14 cellular contexts compared by ENCODE assay signal in genomic region chr1:95002167-95002566, GRCh38.
A peak's percentile ranks its signal among the peaks of the same experiment; 100 is the strongest.
DNase-seq lines count a peak whose midpoint lies in the region; ATAC-seq and TF ChIP-seq lines count a peak whose summit lies in the region.
"Had no signal": no experiment of that assay in that cellular context is flagged by ENCODE, and none has a peak within 500 bp of the region (broad histone marks: within the 10 kb centered on the region; RNA-seq: fewer than 3 reads in every experiment).

No MANE protein-coding gene starts in this region.

- H3K23ac ChIP-seq in neuronal stem cell (ENCODE audit: low read depth, low read length, poor library complexity), result no peak overlapping the region

- TF ChIP-seq POLR2A in esophagus muscularis mucosa (IDR thresholded peaks at IDR 0.05; ENCODE audit: low read depth), result no peak
- no peak for TF ChIP-seq POLR2A in tibial nerve (IDR thresholded peaks at IDR 0.05)
- TF ChIP-seq POLR2A in right lobe of liver (IDR thresholded peaks at IDR 0.05), result no peak

- no peak overlapping the region for H2BK12ac ChIP-seq in neuronal stem cell (ENCODE audit: low read length)

- H2AK5ac ChIP-seq in neuronal stem cell (ENCODE audit: low read depth, low read length), result no peak overlapping the region

- no peak overlapping the region for H2BK120ac ChIP-seq in neuronal stem cell (ENCODE audit: low read depth, low read length)

- H3K9ac ChIP-seq in neuronal stem cell (ENCODE audit: low read depth, low read length, poor library complexity), result no peak overlapping the region

- TF ChIP-seq CTCF in esophagus muscularis mucosa (IDR thresholded peaks at IDR 0.05), result no peak
- no peak for TF ChIP-seq CTCF in tibial nerve (IDR thresholded peaks at IDR 0.05)
- TF ChIP-seq CTCF in right lobe of liver (IDR thresholded peaks at IDR 0.05), result no peak

- H3K4me2 ChIP-seq in neuronal stem cell (ENCODE audit: insufficient read depth, low read length, poor library complexity, severe bottlenecking), result no peak overlapping the region

- intact Hi-C loops in esophagus muscularis mucosa (cut with DNase I) (no loop called here), right lobe of liver (cut with DNase I) (no loop called here)

- H2BK15ac ChIP-seq in neuronal stem cell (ENCODE audit: low read length), result no peak overlapping the region

- H3K36me3 ChIP-seq in esophagus muscularis mucosa (no peaks in the 10 kb centered on the region), neuronal stem cell (replicated peaks in 1 of 2; ENCODE audit: control insufficient read depth in 2 of 2, insufficient read depth in 2 of 2, low read length in 2 of 2) (no peaks in the 10 kb centered on the region), tibial nerve (no peaks in the 10 kb centered on the region), right lobe of liver (no peaks in the 10 kb centered on the region)
- H3K36me3 ChIP-seq: cardiac muscle cell had no signal

- H2AFZ ChIP-seq in neuronal stem cell (ENCODE audit: low read length), result peak overlapping the region; percentile 84

- H4K8ac ChIP-seq in neuronal stem cell (ENCODE audit: low read depth, low read length), result no peak overlapping the region

- peaks cover 7 to 22% (median 18%) of the 10 kb centered on the region in 4 donors for H3K4me1 ChIP-seq in esophagus muscularis mucosa
- peaks cover 14 to 40% of the 10 kb centered on the region in 2 donors for H3K4me1 ChIP-seq in neuronal stem cell (ENCODE audit: control insufficient read depth in 2 of 2, insufficient read depth in 1 of 2, low read depth in 1 of 2, low read length in 2 of 2)
- H3K4me1 ChIP-seq in tibial nerve, result peaks cover 0 to 37% (median 23%) of the 10 kb centered on the region in 4 donors
- no peaks in the 10 kb centered on the region for H3K4me1 ChIP-seq in right lobe of liver

- 43% methylated on average over 7 of the region's 7 CpGs for WGBS in esophagus muscularis mucosa
- no CpG with 5 or more reads among the region's 7 CpGs for WGBS in neuronal stem cell (ENCODE audit: extremely low coverage in 2 of 2, insufficient read length in 2 of 2, insufficient replicate concordance in 1 of 2), 2 donors
- 45 to 56% methylated on average over 7 of the region's 7 CpGs for WGBS in tibial nerve, 2 donors
- WGBS in right lobe of liver (ENCODE audit: insufficient coverage, low coverage, low lambda C conversion rate, missing lambda C conversion rate), result 60% methylated on average over 7 of the region's 7 CpGs

- H3K18ac ChIP-seq in neuronal stem cell (ENCODE audit: low read length), result no peak overlapping the region

- no peak for TF ChIP-seq EP300 in esophagus muscularis mucosa (IDR thresholded peaks at IDR 0.05)
- no peak for TF ChIP-seq EP300 in tibial nerve (IDR thresholded peaks at IDR 0.05)

- no peak overlapping the region for H2BK5ac ChIP-seq in neuronal stem cell (ENCODE audit: low read length)

- no peak overlapping the region for H3K4ac ChIP-seq in neuronal stem cell (ENCODE audit: low read length)

- H3K79me1 ChIP-seq in neuronal stem cell (ENCODE audit: low read depth, low read length), result no peaks in the 10 kb centered on the region

- ATAC-seq in SK-N-SH treated with all-trans-retinoic acid at 6 μM for 48 hours, result peak; percentile 61
- no peak for ATAC-seq in right lobe of liver
- no peak for ATAC-seq in GM21529 (IDR thresholded peaks at IDR 0.05; ENCODE audit: unreplicated experiment)
- ATAC-seq: stimulated activated naive CD8-positive, alpha-beta T cell treated with anti-CD3 and anti-CD28 coated beads, Interleukin-15, amount 100 ng/mL, for 72 hours had no signal

- DNase-seq in esophagus muscularis mucosa (ENCODE audit: extremely low spot score) (peak; percentile 42), neuronal stem cell (ENCODE audit: low spot score) (no peak), tibial nerve (ENCODE audit: low spot score in 2 of 2) (no peak), right lobe of liver (no peak), NCI-H1092 treated with DMSO at 0.1 percent for 48 hours (lab: John Stamatoyannopoulos, UW) (no peak)
- no peak for DNase-seq in activated CD8-positive, alpha-beta memory T cell treated with anti-CD3 and anti-CD28 coated beads for 24 hours
- DNase-seq: activated naive CD4-positive, alpha-beta T cell treated with anti-CD3 and anti-CD28 coated beads for 36 hours; KBM-7; NCI-H1105; stimulated activated CD4-positive, alpha-beta T cell treated with anti-CD3 and anti-CD28 coated beads, Interleukin-15, amount 100 ng/mL, for 24 hours; stimulated activated naive CD8-positive, alpha-beta T cell treated with anti-CD3 and anti-CD28 coated beads, Interleukin-15, amount 100 ng/mL, for 72 hours had no signal

- peak overlapping the region; percentile 41 to 70 (median 53) for H3K27ac ChIP-seq in esophagus muscularis mucosa (replicated peaks in 1 of 4)
- H3K27ac ChIP-seq in neuronal stem cell (replicated peaks; ENCODE audit: low read length), result no peak overlapping the region
- H3K27ac ChIP-seq in tibial nerve, result peak overlapping the region; percentile 70 to 95 (median 80)
- no peak overlapping the region for H3K27ac ChIP-seq in right lobe of liver

- H3K27me3 ChIP-seq in esophagus muscularis mucosa, result no peaks in the 10 kb centered on the region
- H3K27me3 ChIP-seq in neuronal stem cell (ENCODE audit: control insufficient read depth in 3 of 3, insufficient read depth in 3 of 3, low read depth in 1 of 3, low read length in 3 of 3), result no peaks in the 10 kb centered on the region
- no peaks in the 10 kb centered on the region for H3K27me3 ChIP-seq in tibial nerve
- H3K27me3 ChIP-seq in right lobe of liver, result no peaks in the 10 kb centered on the region
- H3K27me3 ChIP-seq: cardiac muscle cell had no signal

- H3K14ac ChIP-seq in neuronal stem cell (ENCODE audit: low read length), result no peak overlapping the region

- H3K4me3 ChIP-seq in esophagus muscularis mucosa, result no peak overlapping the region
- H3K4me3 ChIP-seq in neuronal stem cell (ENCODE audit: low read length in 2 of 2), result no peak overlapping the region
- H3K4me3 ChIP-seq in tibial nerve, result peak overlapping the region in 1 of 4 donors; percentile 1
- no peak overlapping the region for H3K4me3 ChIP-seq in right lobe of liver
- H3K4me3 ChIP-seq: cardiac muscle cell had no signal

- no peak overlapping the region for H4K91ac ChIP-seq in neuronal stem cell (ENCODE audit: low read depth, low read length, poor library complexity)

- H3K9me3 ChIP-seq in esophagus muscularis mucosa (no peaks in the 10 kb centered on the region), neuronal stem cell (replicated peaks in 1 of 2; ENCODE audit: control insufficient read depth in 2 of 2, insufficient read depth in 1 of 2, low read depth in 1 of 2, low read length in 2 of 2) (no peaks in the 10 kb centered on the region), tibial nerve (no peaks in the 10 kb centered on the region), right lobe of liver (no peaks in the 10 kb centered on the region)

TF ChIP-seq in SK-N-SH treated with all-trans-retinoic acid at 6 μM for 48 hours, 23 proteins besides CTCF, POLR2A, EP300 and RAD21 (continues in another document):
- TF ChIP-seq ZNF565 (CRISPR knock-in tag; conservative IDR thresholded peaks at IDR 0.05; ENCODE audit: low read depth), result no peak
- TF ChIP-seq ISL1 (CRISPR knock-in tag; IDR thresholded peaks at IDR 0.05), result no peak
- TF ChIP-seq CREB5 (CRISPR knock-in tag; IDR thresholded peaks at IDR 0.05; ENCODE audit: low read depth), result no peak
- TF ChIP-seq PATZ1 (CRISPR knock-in tag; IDR thresholded peaks at IDR 0.05; ENCODE audit: borderline replicate concordance), result no peak
- TF ChIP-seq, protein P1, sequence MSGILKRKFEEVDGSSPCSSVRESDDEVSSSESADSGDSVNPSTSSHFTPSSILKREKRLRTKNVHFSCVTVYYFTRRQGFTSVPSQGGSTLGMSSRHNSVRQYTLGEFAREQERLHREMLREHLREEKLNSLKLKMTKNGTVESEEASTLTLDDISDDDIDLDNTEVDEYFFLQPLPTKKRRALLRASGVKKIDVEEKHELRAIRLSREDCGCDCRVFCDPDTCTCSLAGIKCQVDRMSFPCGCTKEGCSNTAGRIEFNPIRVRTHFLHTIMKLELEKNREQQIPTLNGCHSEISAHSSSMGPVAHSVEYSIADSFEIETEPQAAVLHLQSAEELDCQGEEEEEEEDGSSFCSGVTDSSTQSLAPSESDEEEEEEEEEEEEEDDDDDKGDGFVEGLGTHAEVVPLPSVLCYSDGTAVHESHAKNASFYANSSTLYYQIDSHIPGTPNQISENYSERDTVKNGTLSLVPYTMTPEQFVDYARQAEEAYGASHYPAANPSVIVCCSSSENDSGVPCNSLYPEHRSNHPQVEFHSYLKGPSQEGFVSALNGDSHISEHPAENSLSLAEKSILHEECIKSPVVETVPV (CRISPR knock-in tag; IDR thresholded peaks at IDR 0.05), result no peak
- TF ChIP-seq SNAI2 (CRISPR knock-in tag; IDR thresholded peaks at IDR 0.05), result no peak
- TF ChIP-seq ZC3H10 (CRISPR knock-in tag; IDR thresholded peaks at IDR 0.05), result no peak

Comparison
In these comparisons a context has a peak if more than half of its experiments do, and no peak if none do; other contexts are left out.
1. H3K27ac ChIP-seq: peak in esophagus muscularis mucosa (4 of 4) and tibial nerve (4 of 4); none in neuronal stem cell (single experiment) and right lobe of liver (0 of 3).